Comparison of ENCODE assay signal across 29 cellular contexts in genomic region chr11:10038916-10039315, GRCh38.
A peak's percentile ranks its signal among the peaks of the same experiment; 100 is the strongest.
DNase-seq lines count a peak whose midpoint lies in the region; FAIRE-seq and TF ChIP-seq lines count a peak whose summit lies in the region.
"Had no signal": no experiment of that assay in that cellular context is flagged by ENCODE, and none has a peak within 500 bp of the region (broad histone marks: within the 10 kb centered on the region; RNA-seq: fewer than 3 reads in every experiment).

No MANE protein-coding gene starts in this region.

- TF ChIP-seq CTCF in astrocyte (IDR thresholded peaks at IDR 0.05; ENCODE audit: insufficient read depth, low read depth, low read length) (no peak), breast epithelium (IDR thresholded peaks at IDR 0.05) (no peak)

- no peak overlapping the region for H3K27ac Mint-ChIP-seq in astrocyte (ENCODE audit: unreplicated experiment)
- H3K27ac Mint-ChIP-seq: activated CD4-positive, alpha-beta memory T cell treated with anti-CD3 and anti-CD28 coated beads for 36 hours; activated naive CD4-positive, alpha-beta T cell treated with anti-CD3 and anti-CD28 coated beads, Interleukin-2, amount 50 U/mL, for 24 hours; activated T-helper 2 cell treated with anti-CD3 and anti-CD28 coated beads, Interferon-gamma antibody, Interleukin-2, Interleukin-4, amounts not matched to agents 10 μg/mL and 5 μg/mL and 100 μg/mL, durations not matched to agents 14 hours and 24 hours and 36 hours had no signal

- H3K4me3 ChIP-seq in ACC112 (ENCODE audit: low read depth, low read length): no peak overlapping the region
- H3K4me3 ChIP-seq in GM23248: no peak overlapping the region
- no peak overlapping the region for H3K4me3 ChIP-seq in astrocyte (ENCODE audit: insufficient read depth, low read depth, low read length)
- H3K4me3 ChIP-seq in breast epithelium: no peak overlapping the region
- H3K4me3 ChIP-seq: esophagus squamous epithelium, heart right ventricle, pancreas had no signal

- no peak for TF ChIP-seq POLR2A in erythroblast (IDR thresholded peaks at IDR 0.05; ENCODE audit: low read length)
- no peak for TF ChIP-seq POLR2A in breast epithelium (IDR thresholded peaks at IDR 0.05)

- no peaks in the 10 kb centered on the region for H3K4me1 Mint-ChIP-seq in astrocyte (ENCODE audit: low read depth, unreplicated experiment)
- H3K4me1 Mint-ChIP-seq: activated naive CD4-positive, alpha-beta T cell treated with anti-CD3 and anti-CD28 coated beads, Interleukin-2, amount 50 U/mL, for 24 hours had no signal

- no peaks in the 10 kb centered on the region for H3K79me2 ChIP-seq in ACC112 (ENCODE audit: control insufficient read depth, insufficient read depth, low read length, unreplicated experiment)
- H3K79me2 ChIP-seq in GM23248 (ENCODE audit: insufficient read depth): peaks cover 21% of the 10 kb centered on the region; the same call in 1 of the 2 replicates
- no peaks in the 10 kb centered on the region for H3K79me2 ChIP-seq in astrocyte (ENCODE audit: insufficient read depth, low read length)

- H3K4me1 ChIP-seq in ACC112 (ENCODE audit: control insufficient read depth, insufficient read depth, low read length, unreplicated experiment) (peaks cover 36% of the 10 kb centered on the region), GM23248 (ENCODE audit: insufficient read depth) (peaks cover 41% of the 10 kb centered on the region), astrocyte (ENCODE audit: insufficient read depth, low read length) (no peaks in the 10 kb centered on the region), breast epithelium (no peaks in the 10 kb centered on the region)
- H3K4me1 ChIP-seq: esophagus squamous epithelium had no signal

- peak overlapping the region; percentile 28 for H3K27ac ChIP-seq in ACC112 (ENCODE audit: low read depth, low read length)
- H3K27ac ChIP-seq in GM23248: no peak overlapping the region
- no peak overlapping the region for H3K27ac ChIP-seq in astrocyte (ENCODE audit: low read depth, low read length)
- H3K27ac ChIP-seq in breast epithelium: no peak overlapping the region
- H3K27ac ChIP-seq: esophagus squamous epithelium, heart right ventricle, pancreas had no signal

- H2AFZ ChIP-seq in ACC112 (ENCODE audit: low read length, unreplicated experiment) (no peak overlapping the region), GM23248 (no peak overlapping the region), astrocyte (ENCODE audit: low read depth, low read length) (no peak overlapping the region)

- DNase-seq in GM23248 (peak; percentile 23), astrocyte (ENCODE audit: low read depth) (peak; percentile 24), frontal cortex (ENCODE audit: low spot score in 2 of 2) (no peak), midbrain (lab: John Stamatoyannopoulos, UW) (no peak), erythroblast (lab: John Stamatoyannopoulos, UW) (no peak), HPDE6-E6E7 (ENCODE audit: extremely low spot score) (no peak), breast epithelium (ENCODE audit: low spot score in 2 of 2) (no peak)
- DNase-seq: activated CD4-positive, alpha-beta memory T cell treated with anti-CD3 and anti-CD28 coated beads for 36 hours; aorta; C1 segment of cervical spinal cord; Calu3; central memory CD4-positive, alpha-beta T cell; dermis blood vessel endothelial cell; esophagus squamous epithelium; GOT3; heart right ventricle; KBM-7; kidney glomerular epithelial cell; NCI-H1436; NCI-H748 treated with DMSO at 0.1 percent for 48 hours; pancreas; stimulated activated CD4-positive, alpha-beta T cell treated with anti-CD3 and anti-CD28 coated beads, Interleukin-12 subunit alpha, Interleukin-12 subunit beta, amount 100 ng/mL, for 4 hours; stimulated activated CD4-positive, alpha-beta T cell treated with anti-CD3 and anti-CD28 coated beads, Interleukin-4, amount 100 ng/mL, for 1 hour; T-helper 1 cell; trophoblast cell had no signal

- no peaks in the 10 kb centered on the region for H4K20me1 ChIP-seq in GM23248 (ENCODE audit: insufficient read depth)
- H4K20me1 ChIP-seq in astrocyte (ENCODE audit: insufficient read depth, low read length): no peaks in the 10 kb centered on the region

- H3K36me3 ChIP-seq in ACC112 (ENCODE audit: insufficient read depth, low read length): no peaks in the 10 kb centered on the region
- no peaks in the 10 kb centered on the region for H3K36me3 ChIP-seq in GM23248 (ENCODE audit: low read depth)
- H3K36me3 ChIP-seq in astrocyte (ENCODE audit: insufficient read depth, low read length): no peaks in the 10 kb centered on the region
- H3K36me3 ChIP-seq in breast epithelium: no peaks in the 10 kb centered on the region
- H3K36me3 ChIP-seq: pancreas had no signal

- intact Hi-C loops in breast epithelium (cut with DNase I; ENCODE audit: low total_unique reads): no loop called here

- no peak overlapping the region for H3K4me3 Mint-ChIP-seq in astrocyte (ENCODE audit: unreplicated experiment)
- H3K4me3 Mint-ChIP-seq: activated CD4-positive, alpha-beta memory T cell treated with anti-CD3 and anti-CD28 coated beads for 36 hours; activated naive CD4-positive, alpha-beta T cell treated with anti-CD3 and anti-CD28 coated beads, Interleukin-2, amount 50 U/mL, for 24 hours had no signal

- H3K27me3 ChIP-seq in ACC112 (ENCODE audit: insufficient read depth, low read length) (no peaks in the 10 kb centered on the region), GM23248 (replicated peaks; ENCODE audit: insufficient read depth) (no peaks in the 10 kb centered on the region), astrocyte (ENCODE audit: insufficient read depth, low read length) (no peaks in the 10 kb centered on the region), breast epithelium (no peaks in the 10 kb centered on the region)
- H3K27me3 ChIP-seq: esophagus squamous epithelium, heart right ventricle, pancreas had no signal

- peaks cover 20% of the 10 kb centered on the region for H3F3A ChIP-seq in GM23248 (ENCODE audit: insufficient read depth)

- peaks cover 6% of the 10 kb centered on the region for H3K36me3 Mint-ChIP-seq in astrocyte (ENCODE audit: low read depth, unreplicated experiment)

- H3K9ac ChIP-seq in GM23248: no peak overlapping the region
- no peak overlapping the region for H3K9ac ChIP-seq in astrocyte (ENCODE audit: low read length)

- H3K4me2 ChIP-seq in GM23248 (ENCODE audit: unreplicated experiment) (peak overlapping the region; percentile 57), astrocyte (ENCODE audit: low read length) (no peak overlapping the region)

- no peaks in the 10 kb centered on the region for H3K9me2 ChIP-seq in GM23248 (ENCODE audit: insufficient read depth)

- no peaks in the 10 kb centered on the region for H3K9me3 ChIP-seq in GM23248 (ENCODE audit: low read depth)
- H3K9me3 ChIP-seq in astrocyte (ENCODE audit: insufficient read depth, low read depth, low read length): no peaks in the 10 kb centered on the region
- no peaks in the 10 kb centered on the region for H3K9me3 ChIP-seq in breast epithelium
- H3K9me3 ChIP-seq: pancreas had no signal

- in situ Hi-C loops in GM23248 (cut with MboI): no loop called here

- FAIRE-seq in astrocyte (lab: Jason Lieb, UNC) (no peak), frontal cortex (lab: Jason Lieb, UNC) (peak; percentile 87)
- FAIRE-seq: GM12892 had no signal

- peaks cover 5% of the 10 kb centered on the region for H3K9me3 Mint-ChIP-seq in astrocyte (ENCODE audit: unreplicated experiment)
- H3K9me3 Mint-ChIP-seq: activated naive CD4-positive, alpha-beta T cell treated with anti-CD3 and anti-CD28 coated beads, Interleukin-2, amount 50 U/mL, for 24 hours had no signal

- H3K27me3 Mint-ChIP-seq in astrocyte (ENCODE audit: low read depth, unreplicated experiment): no peaks in the 10 kb centered on the region
- H3K27me3 Mint-ChIP-seq: activated CD4-positive, alpha-beta memory T cell treated with anti-CD3 and anti-CD28 coated beads for 36 hours; activated naive CD4-positive, alpha-beta T cell treated with anti-CD3 and anti-CD28 coated beads, Interleukin-2, amount 50 U/mL, for 24 hours had no signal

Comparison
In these comparisons a context has a peak if more than half of its experiments do, and no peak if none do; other contexts are left out.
1. DNase-seq: peak in GM23248 (single experiment) and astrocyte (single experiment); none in frontal cortex (0 of 2), midbrain (single experiment), erythroblast (0 of 2), HPDE6-E6E7 (single experiment) and breast epithelium (0 of 2).